Comparison of ENCODE assay signal across 11 cellular contexts in the genomic region with DNA sequence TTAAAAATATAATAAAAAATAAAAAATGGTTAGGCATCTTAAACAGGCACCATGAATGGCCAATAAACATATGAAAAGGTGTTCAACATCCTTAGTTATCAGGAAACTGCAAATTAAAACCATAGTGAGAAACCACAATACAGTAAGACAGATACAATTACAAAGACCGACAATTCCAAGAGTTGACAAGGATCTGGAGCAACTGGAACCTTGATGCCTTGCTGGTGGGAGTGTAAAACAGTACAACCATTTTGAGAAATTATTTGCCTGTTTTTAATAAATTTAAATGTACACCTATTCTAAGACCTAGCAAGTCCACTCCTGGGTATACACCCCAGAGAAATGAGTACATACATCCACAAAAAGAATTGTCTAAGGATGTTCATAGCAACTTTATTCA. TPM values are rescaled to one million over a fixed set of nuclear protein-coding genes. Genes with fewer than 3 reads are reported as not detected.
"Had no signal": no experiment of that assay in that cellular context is flagged by ENCODE, and none has a peak within 500 bp of the region (broad histone marks: within the 10 kb centered on the region; RNA-seq: fewer than 3 reads in every experiment).

No MANE protein-coding gene starts in this region.

- H3K4me1 ChIP-seq: HAP-1 had no signal

- H3K4me2 ChIP-seq: GM23338 had no signal

- H3K9ac ChIP-seq: GM23248 had no signal

- H3K9me3 ChIP-seq: HAP-1 had no signal

- ATAC-seq: GM23338, HCT116 had no signal

- H2AFZ ChIP-seq: GM23248, GM23338 had no signal

- FAIRE-seq: H1, H54 had no signal

- H3K4me3 ChIP-seq: GM23248, GM23338, HAP-1 had no signal

- H3K27ac ChIP-seq: GM23248 had no signal

- H3K36me3 ChIP-seq: HAP-1 had no signal

- DNase-seq: GM23248, GOT3, H7, H9, HCEC 1CT, HFFc6 had no signal

RNA-seq across cellular contexts. Expression of a gene that starts 49.1 kb away (rescaled TPM):
- polyA plus RNA-seq: GM23248 had no signal
